ENCODE assay signal across 23 cellular contexts in genomic region chr21:34602061-34602460, GRCh38.
"Had no signal": no experiment of that assay in that cellular context is flagged by ENCODE, and none has a peak within 500 bp of the region (broad histone marks: within the 10 kb centered on the region; RNA-seq: fewer than 3 reads in every experiment).

No MANE protein-coding gene starts in this region.

- H3K9me3 Mint-ChIP-seq: activated CD4-positive, alpha-beta memory T cell treated with anti-CD3 and anti-CD28 coated beads for 36 hours; activated naive CD8-positive, alpha-beta T cell treated with anti-CD3 and anti-CD28 coated beads, Interleukin-2, amount 10 ng/mL, durations not matched to agents 7 days and 5 days; activated T-cell treated with anti-CD3 and anti-CD28 coated beads, Interleukin-2, amount 50 U/mL, for 24 hours; activated T-helper 2 cell treated with anti-CD3 and anti-CD28 coated beads, Interferon-gamma antibody, Interleukin-2, Interleukin-4, amounts not matched to agents 10 μg/mL and 5 μg/mL and 100 μg/mL, durations not matched to agents 14 hours and 24 hours and 36 hours; central memory CD8-positive, alpha-beta T cell; immature natural killer cell; naive thymus-derived CD4-positive, alpha-beta T cell; neural progenitor cell; T-helper 2 cell treated with Interferon-gamma antibody and Interleukin-4, amounts not matched to agents 5 μg/mL and 100 μg/mL, for 36 hours; type B pancreatic cell; WTC11 had no signal

- H3K36me3 ChIP-seq: esophagus squamous epithelium, neural progenitor cell, prostate gland, right atrium auricular region had no signal

- H3K4me1 Mint-ChIP-seq: activated CD4-positive, alpha-beta T cell treated with anti-CD3 and anti-CD28 coated beads for 36 hours; activated naive CD8-positive, alpha-beta T cell treated with anti-CD3 and anti-CD28 coated beads, Interleukin-2, amount 10 ng/mL, durations not matched to agents 7 days and 5 days; central memory CD8-positive, alpha-beta T cell; immature natural killer cell had no signal

- DNase-seq: activated CD4-positive, alpha-beta memory T cell treated with anti-CD3 and anti-CD28 coated beads for 36 hours; activated CD4-positive, alpha-beta T cell treated with anti-CD3 and anti-CD28 coated beads for 36 hours; activated naive CD4-positive, alpha-beta T cell treated with Interleukin-2 at 50 U/mL for 16 hours; activated naive CD8-positive, alpha-beta T cell treated with anti-CD3 and anti-CD28 coated beads, Interleukin-2, amount 10 ng/mL, durations not matched to agents 7 days and 5 days; activated T-cell treated with anti-CD3 and anti-CD28 coated beads, Interleukin-2, amount 50 U/mL, for 24 hours; body of pancreas; effector CD8-positive, alpha-beta T cell; esophagus squamous epithelium; immature natural killer cell; mesenchymal stem cell; naive thymus-derived CD4-positive, alpha-beta T cell; stimulated activated CD4-positive, alpha-beta T cell treated with anti-CD3 and anti-CD28 coated beads, Interleukin-12 subunit alpha, Interleukin-12 subunit beta, amount 100 ng/mL, for 4 hours; stimulated activated CD4-positive, alpha-beta T cell treated with anti-CD3 and anti-CD28 coated beads, Interleukin-1b, Interleukin-23, amount 100 ng/mL, for 48 hours; stimulated activated naive CD4-positive, alpha-beta T cell treated with Interleukin-2 at 50 U/mL for 16 hours had no signal

- H3K36me3 Mint-ChIP-seq: activated CD4-positive, alpha-beta memory T cell treated with anti-CD3 and anti-CD28 coated beads for 36 hours; activated naive CD8-positive, alpha-beta T cell treated with anti-CD3 and anti-CD28 coated beads, Interleukin-2, amount 10 ng/mL, durations not matched to agents 7 days and 5 days; neural progenitor cell; type B pancreatic cell; WTC11 had no signal

- ATAC-seq: activated CD4-positive, alpha-beta T cell treated with anti-CD3 and anti-CD28 coated beads for 36 hours; body of pancreas; naive thymus-derived CD4-positive, alpha-beta T cell had no signal

- H3K4me3 ChIP-seq: body of pancreas, coronary artery, esophagus squamous epithelium, neural progenitor cell, prostate gland, right atrium auricular region had no signal

- H3K27me3 ChIP-seq: body of pancreas, esophagus squamous epithelium, neural progenitor cell, right atrium auricular region had no signal

- H3K27me3 Mint-ChIP-seq: activated CD4-positive, alpha-beta memory T cell treated with anti-CD3 and anti-CD28 coated beads for 36 hours; activated CD4-positive, alpha-beta T cell treated with anti-CD3 and anti-CD28 coated beads for 36 hours; activated naive CD8-positive, alpha-beta T cell treated with anti-CD3 and anti-CD28 coated beads, Interleukin-2, amount 10 ng/mL, durations not matched to agents 7 days and 5 days; activated T-cell treated with anti-CD3 and anti-CD28 coated beads, Interleukin-2, amount 50 U/mL, for 24 hours; central memory CD8-positive, alpha-beta T cell; type B pancreatic cell had no signal

- H3K27ac Mint-ChIP-seq: activated CD4-positive, alpha-beta memory T cell treated with anti-CD3 and anti-CD28 coated beads for 36 hours; activated CD4-positive, alpha-beta T cell treated with anti-CD3 and anti-CD28 coated beads for 36 hours; activated naive CD8-positive, alpha-beta T cell treated with anti-CD3 and anti-CD28 coated beads, Interleukin-2, amount 10 ng/mL, durations not matched to agents 7 days and 5 days; activated T-cell treated with anti-CD3 and anti-CD28 coated beads, Interleukin-2, amount 50 U/mL, for 24 hours; activated T-helper 2 cell treated with anti-CD3 and anti-CD28 coated beads, Interferon-gamma antibody, Interleukin-2, Interleukin-4, amounts not matched to agents 10 μg/mL and 5 μg/mL and 100 μg/mL, durations not matched to agents 14 hours and 24 hours and 36 hours; immature natural killer cell; naive thymus-derived CD4-positive, alpha-beta T cell; neural progenitor cell; T-helper 2 cell treated with Interferon-gamma antibody and Interleukin-4, amounts not matched to agents 5 μg/mL and 100 μg/mL, for 36 hours; type B pancreatic cell; WTC11 had no signal

- H3K4me3 Mint-ChIP-seq: activated CD4-positive, alpha-beta memory T cell treated with anti-CD3 and anti-CD28 coated beads for 36 hours; activated CD4-positive, alpha-beta T cell treated with anti-CD3 and anti-CD28 coated beads for 36 hours; activated naive CD8-positive, alpha-beta T cell treated with anti-CD3 and anti-CD28 coated beads, Interleukin-2, amount 10 ng/mL, durations not matched to agents 7 days and 5 days; activated T-cell treated with anti-CD3 and anti-CD28 coated beads, Interleukin-2, amount 50 U/mL, for 24 hours; central memory CD8-positive, alpha-beta T cell; immature natural killer cell; naive thymus-derived CD4-positive, alpha-beta T cell; neural progenitor cell; T-helper 2 cell treated with Interferon-gamma antibody and Interleukin-4, amounts not matched to agents 5 μg/mL and 100 μg/mL, for 36 hours; type B pancreatic cell; WTC11 had no signal

- H3K27ac ChIP-seq: body of pancreas, coronary artery, esophagus squamous epithelium, neural progenitor cell, prostate gland, right atrium auricular region had no signal

- H3K4me1 ChIP-seq: prostate gland had no signal

- H3K9me3 ChIP-seq: body of pancreas, esophagus squamous epithelium, prostate gland, right atrium auricular region had no signal
